Comparison of ENCODE assay signal across 8 cellular contexts in genomic region chr16:15649311-15649710, GRCh38. TPM values are rescaled to one million over a fixed set of nuclear protein-coding genes. Genes with fewer than 3 reads are reported as not detected.
A peak's percentile ranks its signal among the peaks of the same experiment; 100 is the strongest.
DNase-seq lines count a peak whose midpoint lies in the region; ATAC-seq, FAIRE-seq and TF ChIP-seq lines count a peak whose summit lies in the region.
"Not testable (repeated sequence)": the region's sequence is repeated elsewhere in the genome, so short reads cannot be mapped to it uniquely, and the experiment has no call there.

No MANE protein-coding gene starts in this region.

- in situ Hi-C loops in HepG2 (cut with HindIII; ENCODE audit: extremely low pct_ligation_motif_present, low pct_unique_long_range_greater_than_20kb), result not testable (repeated sequence)

- H3K4me1 Mint-ChIP-seq in IgD-negative memory B cell, result peaks cover 18 to 29% (median 21%) of the 10 kb centered on the region in 3 donors
- H3K4me1 Mint-ChIP-seq in T-helper 2 cell treated with Interferon-gamma antibody and Interleukin-4, amounts not matched to agents 5 μg/mL and 100 μg/mL, for 36 hours (ENCODE audit: low read depth), result peaks cover 24% of the 10 kb centered on the region

- not testable (repeated sequence) for H3K36me3 Mint-ChIP-seq in IgD-negative memory B cell
- H3K36me3 Mint-ChIP-seq in T-helper 2 cell treated with Interferon-gamma antibody and Interleukin-4, amounts not matched to agents 5 μg/mL and 100 μg/mL, for 36 hours (ENCODE audit: low read depth), result peaks cover 11% of the 10 kb centered on the region

- POLR2A ChIA-PET in HepG2 (lab: Yijun Ruan, JAX), result not testable (repeated sequence)

- TF ChIP-seq CTCF in C4-2B (conservative IDR thresholded peaks at IDR 0.05); epithelial cell of proximal tubule (conservative IDR thresholded peaks at IDR 0.05; ENCODE audit: low read depth, low read length); HepG2 (CRISPR knock-in tag; IDR thresholded peaks at IDR 0.05); osteoblast (IDR thresholded peaks at IDR 0.05; ENCODE audit: extremely low read depth, low read depth, low read length); suprapubic skin (IDR thresholded peaks at IDR 0.05): not testable (repeated sequence)

- H3K27me3 Mint-ChIP-seq in IgD-negative memory B cell; T-helper 2 cell treated with Interferon-gamma antibody and Interleukin-4, amounts not matched to agents 5 μg/mL and 100 μg/mL, for 36 hours (ENCODE audit: low read depth): not testable (repeated sequence)

- FAIRE-seq in HepG2 (lab: Jason Lieb, UNC), result not testable (repeated sequence)

- 71% methylated on average over 17 of the region's 17 CpGs for WGBS in HepG2 (ENCODE audit: low lambda C conversion rate)
- WGBS in suprapubic skin, result 65% methylated on average over 17 of the region's 17 CpGs

- CTCF ChIA-PET in HepG2 (lab: Yijun Ruan, JAX; ENCODE audit: low intra/inter-chr PET ratio, low total read pairs), result not testable (repeated sequence)

- not testable (repeated sequence) for TF ChIP-seq RAD21 in HepG2 (CRISPR knock-in tag; IDR thresholded peaks at IDR 0.05)

- not testable (repeated sequence) for BruUV-seq in HepG2 (replicated peaks; lab: Mats Ljungman, UMichigan)

- not testable (repeated sequence) for H3K9me3 ChIP-seq in HepG2 (ENCODE audit: low read length); osteoblast (ENCODE audit: low read depth, low read length); suprapubic skin

- H3K9me3 Mint-ChIP-seq in IgD-negative memory B cell; T-helper 2 cell treated with Interferon-gamma antibody and Interleukin-4, amounts not matched to agents 5 μg/mL and 100 μg/mL, for 36 hours: not testable (repeated sequence)

- peak overlapping the region in 2 of 3 donors; percentile 94 to 98 for H3K27ac Mint-ChIP-seq in IgD-negative memory B cell
- H3K27ac Mint-ChIP-seq in T-helper 2 cell treated with Interferon-gamma antibody and Interleukin-4, amounts not matched to agents 5 μg/mL and 100 μg/mL, for 36 hours, result peak overlapping the region; percentile 78

- H2AFZ ChIP-seq in HepG2 (ENCODE audit: low read length), result not testable (repeated sequence)
- peak overlapping the region; percentile 81 for H2AFZ ChIP-seq in osteoblast (ENCODE audit: low read length)

- not testable (repeated sequence) for TF ChIP-seq POLR2A in HepG2 (IDR thresholded peaks at IDR 0.05; ENCODE audit: insufficient read depth in 1 of 2, low read depth in 2 of 2, low read length in 2 of 2); suprapubic skin (IDR thresholded peaks at IDR 0.05)

- H4K20me1 ChIP-seq in HepG2 (ENCODE audit: insufficient read depth, low read length), result not testable (repeated sequence)
- H4K20me1 ChIP-seq in osteoblast (ENCODE audit: insufficient read depth, low read length), result peaks cover 17% of the 10 kb centered on the region

- not testable (repeated sequence) for DNase-seq in T-helper 2 cell treated with Interferon-gamma antibody and Interleukin-4, amounts not matched to agents 5 μg/mL and 100 μg/mL, for 36 hours (ENCODE audit: low spot score); epithelial cell of proximal tubule (ENCODE audit: low read depth); HepG2 (ENCODE audit: low spot score); osteoblast (ENCODE audit: insufficient read length, low spot score, missing footprints); suprapubic skin (ENCODE audit: low spot score in 2 of 2)

- peak overlapping the region; percentile 69 for H3K9ac ChIP-seq in HepG2 (ENCODE audit: insufficient read depth, low read depth, low read length)

- not testable (repeated sequence) for ATAC-seq in HepG2

- intact Hi-C loops in HepG2 (cut with micrococcal nuclease; ENCODE audit: unreplicated experiment), result not testable (repeated sequence)

- H3K4me1 ChIP-seq in HepG2 (ENCODE audit: insufficient read depth, low read length), result peaks cover 70% of the 10 kb centered on the region
- H3K4me1 ChIP-seq in osteoblast (ENCODE audit: insufficient read depth, low read length), result peaks cover 28% of the 10 kb centered on the region
- H3K4me1 ChIP-seq in suprapubic skin, result peaks cover 51% of the 10 kb centered on the region

- H3K4me2 ChIP-seq in HepG2 (ENCODE audit: low read depth, low read length) (peak overlapping the region; percentile 99), osteoblast (ENCODE audit: insufficient read depth, low read length) (peak overlapping the region; percentile 99)

- H3K4me3 ChIP-seq in epithelial cell of proximal tubule (ENCODE audit: low read depth, low read length), result peak overlapping the region; percentile 96
- peak overlapping the region; percentile 60 to 100 (median 88) for H3K4me3 ChIP-seq in HepG2 (replicated peaks in 1 of 3; ENCODE audit: insufficient read depth in 1 of 3, low read depth in 2 of 3, low read length in 3 of 3)
- peak overlapping the region; percentile 95 for H3K4me3 ChIP-seq in osteoblast (ENCODE audit: insufficient read depth, low read length)
- H3K4me3 ChIP-seq in suprapubic skin, result peak overlapping the region; percentile 92

- H3K4me3 Mint-ChIP-seq in IgD-negative memory B cell, result peak overlapping the region; percentile 84 to 95 (median 87)
- peak overlapping the region; percentile 84 for H3K4me3 Mint-ChIP-seq in T-helper 2 cell treated with Interferon-gamma antibody and Interleukin-4, amounts not matched to agents 5 μg/mL and 100 μg/mL, for 36 hours

- peaks cover 41% of the 10 kb centered on the region for H3K79me2 ChIP-seq in HepG2 (ENCODE audit: insufficient read depth, low read length)
- H3K79me2 ChIP-seq in osteoblast (ENCODE audit: insufficient read depth, low read length), result peaks cover 43% of the 10 kb centered on the region

- not testable (repeated sequence) for H3K27me3 ChIP-seq in HepG2 (ENCODE audit: control insufficient read depth in 1 of 2, insufficient read depth in 2 of 2, low read length in 2 of 2); osteoblast (ENCODE audit: insufficient read depth, low read length); suprapubic skin

- peak overlapping the region; percentile 88 for H3K27ac ChIP-seq in C4-2B
- peak overlapping the region; percentile 9 for H3K27ac ChIP-seq in angular gyrus (ENCODE audit: low read depth, low read length)
- H3K27ac ChIP-seq in HepG2 (ENCODE audit: extremely low read length, insufficient read depth, low read length), result peak overlapping the region; percentile 41
- peak overlapping the region; percentile 48 for H3K27ac ChIP-seq in osteoblast (ENCODE audit: low read depth, low read length)
- H3K27ac ChIP-seq in suprapubic skin, result peak overlapping the region; percentile 96

- not testable (repeated sequence) for TF ChIP-seq EP300 in HepG2 (IDR thresholded peaks at IDR 0.05; ENCODE audit: low read depth in 2 of 2, low read length in 2 of 2); HepG2 (CRISPR knock-in tag; IDR thresholded peaks at IDR 0.05; ENCODE audit: borderline replicate concordance); suprapubic skin (IDR thresholded peaks at IDR 0.05)

- not testable (repeated sequence) for H3K36me3 ChIP-seq in HepG2 (replicated peaks in 1 of 2; ENCODE audit: control insufficient read depth in 1 of 2, insufficient read depth in 2 of 2, low read length in 2 of 2); osteoblast (ENCODE audit: insufficient read depth, low read length); suprapubic skin

RNA-seq across cellular contexts. Expression of gene NDE1, which starts 0.7 kb away (rescaled TPM):
- polyA plus RNA-seq in IgD-negative memory B cell, result 79.2 TPM
- total RNA-seq in epithelial cell of proximal tubule, result 45.3 and 47.7 TPM in 2 replicates
- 72.5 and 79.2 TPM in 2 replicates for total RNA-seq in HepG2 (2016; rRNA removed; fragmentation: Illumina TruSeq; extraction: Trizol)
- 47.5 and 49.3 TPM in 2 replicates for total RNA-seq in HepG2 (2016; cell fraction: cytosol; rRNA removed; fragmentation: Illumina TruSeq; extraction: Trizol; ENCODE audit: low read depth)
- total RNA-seq in HepG2 (2016; cell fraction: insoluble cytoplasmic fraction; rRNA removed; fragmentation: Illumina TruSeq; extraction: Trizol), result 69.0 and 72.8 TPM in 2 replicates
- total RNA-seq in HepG2 (2016; cell fraction: membrane; rRNA removed; fragmentation: Illumina TruSeq; extraction: Trizol), result 108 and 112 TPM in 2 replicates
- total RNA-seq in HepG2 (2016; cell fraction: nucleus; rRNA removed; fragmentation: Illumina TruSeq; extraction: Trizol), result 36.9 and 40.9 TPM in 2 replicates
- polyA plus RNA-seq in HepG2 (2011; rRNA removed), result 40.9 and 42.0 TPM in 2 replicates
- polyA plus RNA-seq in HepG2 (2011; cell fraction: cytosol; rRNA removed), result 55.5 and 55.6 TPM in 2 replicates
- polyA plus RNA-seq in HepG2 (2011; cell fraction: nucleus; rRNA removed), result 40.4 and 42.4 TPM in 2 replicates
- 51.9 and 69.8 TPM in 2 replicates for polyA plus RNA-seq in HepG2 (2012)
- polyA plus RNA-seq in HepG2 (2016; cell fraction: cytosol; fragmentation: Illumina TruSeq; extraction: Trizol; ENCODE audit: low read depth), result 33.1 and 37.3 TPM in 2 replicates
- 63.0 and 67.7 TPM in 2 replicates for polyA plus RNA-seq in HepG2 (2016; cell fraction: insoluble cytoplasmic fraction; fragmentation: Illumina TruSeq; extraction: Trizol; ENCODE audit: low read depth)
- 61.4 and 61.5 TPM in 2 replicates for polyA plus RNA-seq in HepG2 (2016; cell fraction: membrane; fragmentation: Illumina TruSeq; extraction: Trizol; ENCODE audit: low read depth)
- polyA plus RNA-seq in HepG2 (2016; cell fraction: nucleus; fragmentation: Illumina TruSeq; extraction: Trizol; ENCODE audit: insufficient read depth, low read depth), result 37.9 and 47.5 TPM in 2 replicates
- 26.4 and 52.5 TPM in 2 replicates for polyA minus RNA-seq in HepG2 (2011; rRNA and poly(A)+ RNA removed; ENCODE audit: low replicate concordance)
- 59.4 and 68.5 TPM in 2 replicates for polyA minus RNA-seq in HepG2 (2011; cell fraction: cytosol; rRNA and poly(A)+ RNA removed)
- polyA minus RNA-seq in HepG2 (2011; cell fraction: nucleus; rRNA and poly(A)+ RNA removed), result 57.7 and 67.5 TPM in 2 replicates
- total RNA-seq in osteoblast, result 28.3 and 31.5 TPM in 2 replicates
- 100 to 1,000 TPM in 3 of 4 donors, 10 to 100 TPM in 1; 85.2 to 145 (median 120) TPM for total RNA-seq in suprapubic skin

RNA-seq across cellular contexts. Expression of gene MARF1, which starts 6.4 kb away (rescaled TPM):
- polyA plus RNA-seq in IgD-negative memory B cell, result 38.4 TPM
- total RNA-seq in epithelial cell of proximal tubule, result 6.9 and 9.5 TPM in 2 replicates
- 8.7 and 12.6 TPM in 2 replicates for total RNA-seq in HepG2 (2016; rRNA removed; fragmentation: Illumina TruSeq; extraction: Trizol)
- 4.7 and 4.9 TPM in 2 replicates for total RNA-seq in HepG2 (2016; cell fraction: cytosol; rRNA removed; fragmentation: Illumina TruSeq; extraction: Trizol; ENCODE audit: low read depth)
- total RNA-seq in HepG2 (2016; cell fraction: insoluble cytoplasmic fraction; rRNA removed; fragmentation: Illumina TruSeq; extraction: Trizol), result 9.0 and 11.2 TPM in 2 replicates
- total RNA-seq in HepG2 (2016; cell fraction: membrane; rRNA removed; fragmentation: Illumina TruSeq; extraction: Trizol), result 5.9 and 7.4 TPM in 2 replicates
- total RNA-seq in HepG2 (2016; cell fraction: nucleus; rRNA removed; fragmentation: Illumina TruSeq; extraction: Trizol), result 15.1 and 17.8 TPM in 2 replicates
- polyA plus RNA-seq in HepG2 (2011; rRNA removed), result 19.3 and 20.7 TPM in 2 replicates
- polyA plus RNA-seq in HepG2 (2011; cell fraction: cytosol; rRNA removed), result 8.5 and 11.8 TPM in 2 replicates
- 53.5 and 61.6 TPM in 2 replicates for polyA plus RNA-seq in HepG2 (2011; cell fraction: nucleus; rRNA removed)
- polyA plus RNA-seq in HepG2 (2012), result 29.8 and 37.5 TPM in 2 replicates
- polyA plus RNA-seq in HepG2 (2016; cell fraction: cytosol; fragmentation: Illumina TruSeq; extraction: Trizol; ENCODE audit: low read depth), result 0.89 and 1.4 TPM in 2 replicates
- 13.1 and 15.0 TPM in 2 replicates for polyA plus RNA-seq in HepG2 (2016; cell fraction: insoluble cytoplasmic fraction; fragmentation: Illumina TruSeq; extraction: Trizol; ENCODE audit: low read depth)
- polyA plus RNA-seq in HepG2 (2016; cell fraction: membrane; fragmentation: Illumina TruSeq; extraction: Trizol; ENCODE audit: low read depth), result 3.1 and 3.3 TPM in 2 replicates
- 23.8 and 27.5 TPM in 2 replicates for polyA plus RNA-seq in HepG2 (2016; cell fraction: nucleus; fragmentation: Illumina TruSeq; extraction: Trizol; ENCODE audit: insufficient read depth, low read depth)
- 27.6 and 72.5 TPM in 2 replicates for polyA minus RNA-seq in HepG2 (2011; rRNA and poly(A)+ RNA removed; ENCODE audit: low replicate concordance)
- 18.2 and 19.5 TPM in 2 replicates for polyA minus RNA-seq in HepG2 (2011; cell fraction: cytosol; rRNA and poly(A)+ RNA removed)
- 76.6 and 109 TPM in 2 replicates for polyA minus RNA-seq in HepG2 (2011; cell fraction: nucleus; rRNA and poly(A)+ RNA removed)
- total RNA-seq in osteoblast, result 25.0 and 25.7 TPM in 2 replicates
- total RNA-seq in suprapubic skin, result 100 to 1,000 TPM in 1 of 4 donors, 10 to 100 TPM in 3; 36.2 to 117 (median 44.2) TPM

Comparison
In these comparisons a context has a peak if more than half of its experiments do, and no peak if none do; other contexts are left out.
1. H3K27ac ChIP-seq: peak in every context shown above with its lines; median percentile 96 in suprapubic skin; 88 in C4-2B; 48 in osteoblast; 41 in HepG2; 9 in angular gyrus.